Comparison of ENCODE assay signal across 35 cellular contexts in genomic region chr18:29313312-29313711, GRCh38.
A peak's percentile ranks its signal among the peaks of the same experiment; 100 is the strongest.
DNase-seq lines count a peak whose midpoint lies in the region; ATAC-seq, FAIRE-seq and TF ChIP-seq lines count a peak whose summit lies in the region.
"Had no signal": no experiment of that assay in that cellular context is flagged by ENCODE, and none has a peak within 500 bp of the region (broad histone marks: within the 10 kb centered on the region; RNA-seq: fewer than 3 reads in every experiment).

No MANE protein-coding gene starts in this region.

- no peak overlapping the region for H3K4ac ChIP-seq in trophoblast cell (ENCODE audit: low read depth, low read length)

- POLR2A ChIA-PET in A549 (lab: Yijun Ruan, JAX) (no interaction called here), HEK293 (lab: Yijun Ruan, JAX) (no interaction called here), WTC11 (lab: Charles Lee) (no interaction called here)

- H3K27ac ChIP-seq in A549 (no peak overlapping the region), HEK293 (ENCODE audit: extremely low read depth, low read depth, low read length) (no peak overlapping the region), trophoblast cell (ENCODE audit: low read depth, low read length) (no peak overlapping the region)
- H3K27ac ChIP-seq: 22Rv1; BLaER1; BLaER1 treated with 17β-estradiol and CSF1 and Interleukin-3, amounts not matched to agents 10 nM and 100 nM; C4-2B had no signal

- TF ChIP-seq RAD21 in A549 (conservative IDR thresholded peaks at IDR 0.05 in 1 of 2, IDR thresholded peaks at IDR 0.05 in 1 of 2): no peak

- no peak overlapping the region for H3K4me3 ChIP-seq in A549
- H3K4me3 ChIP-seq in HEK293 (ENCODE audit: low read depth, low read length): no peak overlapping the region
- H3K4me3 ChIP-seq in trophoblast cell (ENCODE audit: low read depth, low read length): no peak overlapping the region
- H3K4me3 ChIP-seq: BLaER1; BLaER1 treated with 17β-estradiol and CSF1 and Interleukin-3, amounts not matched to agents 10 nM and 100 nM had no signal

- H2AFZ ChIP-seq in trophoblast cell (ENCODE audit: insufficient read depth, low read length, poor library complexity): no peak overlapping the region

- CTCF ChIA-PET in A549 (lab: Yijun Ruan, JAX): no interaction called here
- CTCF ChIA-PET in HEK293 (lab: Yijun Ruan, JAX): no interaction called here
- CTCF ChIA-PET in WTC11 (lab: Charles Lee): no interaction called here

- TF ChIP-seq EP300 in A549 (IDR thresholded peaks at IDR 0.05): no peak

- H3K4me1 ChIP-seq in A549 (no peaks in the 10 kb centered on the region), HEK293 (ENCODE audit: control insufficient read depth, insufficient read depth, low read length) (peaks cover 7% of the 10 kb centered on the region; the same call in 1 of the 2 replicates), trophoblast cell (ENCODE audit: control insufficient read depth in 1 of 2, insufficient read depth in 2 of 2, low read length in 2 of 2) (no peaks in the 10 kb centered on the region)
- H3K4me1 ChIP-seq: BE2C; BLaER1; BLaER1 treated with 17β-estradiol and CSF1 and Interleukin-3, amounts not matched to agents 10 nM and 100 nM; Caco-2 had no signal

- no peak overlapping the region for H2BK5ac ChIP-seq in trophoblast cell (ENCODE audit: low read depth, low read length, poor library complexity)

- H3K9me3 Mint-ChIP-seq in WTC11: peaks cover 6% of the 10 kb centered on the region; the same call in 1 of the 2 replicates

- TF ChIP-seq CTCF in A549 (IDR thresholded peaks at IDR 0.05) (no peak), HEK293 (tag by site-specific recombination; IDR thresholded peaks at IDR 0.05) (no peak), WTC11 (IDR thresholded peaks at IDR 0.05) (no peak)

- no peaks in the 10 kb centered on the region for H3K4me1 Mint-ChIP-seq in WTC11
- H3K4me1 Mint-ChIP-seq in T-helper 17 cell: no peaks in the 10 kb centered on the region
- H3K4me1 Mint-ChIP-seq: B cell; CD14-positive monocyte; CD4-positive, alpha-beta memory T cell; CD8-positive, alpha-beta memory T cell had no signal

- H3K27me3 Mint-ChIP-seq in WTC11 (ENCODE audit: low read depth) (no peaks in the 10 kb centered on the region), T-helper 17 cell (no peaks in the 10 kb centered on the region)
- H3K27me3 Mint-ChIP-seq: B cell; CD4-positive, alpha-beta memory T cell; CD4-positive, alpha-beta T cell; CD4-positive, CD25-positive, alpha-beta regulatory T cell had no signal

- no peak for FAIRE-seq in A549 (lab: Jason Lieb, UNC)
- FAIRE-seq: A204.1 had no signal

- TF ChIP-seq POLR2A in A549 (IDR thresholded peaks at IDR 0.05; ENCODE audit: low read length): no peak

- H3K4me2 ChIP-seq in A549 (no peak overlapping the region), trophoblast cell (ENCODE audit: low read length) (no peak overlapping the region)
- H3K4me2 ChIP-seq: BLaER1; BLaER1 treated with 17β-estradiol and CSF1 and Interleukin-3, amounts not matched to agents 10 nM and 100 nM had no signal

- H4K12ac ChIP-seq in trophoblast cell (ENCODE audit: low read depth, low read length): no peak overlapping the region

- H3K27ac Mint-ChIP-seq in WTC11 (no peak overlapping the region), T-helper 17 cell (no peak overlapping the region)
- H3K27ac Mint-ChIP-seq: B cell; CD14-positive monocyte; CD4-positive, alpha-beta memory T cell; CD4-positive, alpha-beta T cell; CD4-positive, CD25-positive, alpha-beta regulatory T cell; CD8-positive, alpha-beta memory T cell; CD8-positive, alpha-beta T cell had no signal

- WGBS in A549 (ENCODE audit: missing lambda C conversion rate): 8% methylated on average over 1 of the region's 1 CpG
- no CpG with 5 or more reads among the region's 1 CpG for WGBS in trophoblast cell (ENCODE audit: extremely low coverage, insufficient coverage, insufficient read length)

- no peak overlapping the region for H2AK5ac ChIP-seq in trophoblast cell (ENCODE audit: low read length)

- no peaks in the 10 kb centered on the region for H3K27me3 ChIP-seq in trophoblast cell (ENCODE audit: insufficient read depth, low read length)
- H3K27me3 ChIP-seq: BE2C; BLaER1; BLaER1 treated with 17β-estradiol and CSF1 and Interleukin-3, amounts not matched to agents 10 nM and 100 nM had no signal

- H4K91ac ChIP-seq in trophoblast cell (ENCODE audit: low read depth, low read length): no peak overlapping the region

- H3K23ac ChIP-seq in trophoblast cell (ENCODE audit: low read length): peak overlapping the region; percentile 44

- H3K9me3 ChIP-seq in A549 (no peaks in the 10 kb centered on the region), HEK293 (ENCODE audit: control insufficient read depth, insufficient read depth, low read depth, low read length) (no peaks in the 10 kb centered on the region), trophoblast cell (ENCODE audit: insufficient read depth, low read depth, low read length) (peaks cover 2% of the 10 kb centered on the region), T-helper 17 cell (ENCODE audit: control insufficient read depth, low read length, poor library complexity, severe bottlenecking) (no peaks in the 10 kb centered on the region)
- H3K9me3 ChIP-seq: BE2C; BLaER1; BLaER1 treated with 17β-estradiol and CSF1 and Interleukin-3, amounts not matched to agents 10 nM and 100 nM; Caco-2 had no signal

- no peaks in the 10 kb centered on the region for H3K79me1 ChIP-seq in trophoblast cell (ENCODE audit: low read length)

- H2BK120ac ChIP-seq in trophoblast cell (ENCODE audit: insufficient read depth, low read length, poor library complexity): no peak overlapping the region

- no peak overlapping the region for H3K14ac ChIP-seq in trophoblast cell (ENCODE audit: low read length)

- no peaks in the 10 kb centered on the region for H3K36me3 ChIP-seq in HEK293 (ENCODE audit: control insufficient read depth in 2 of 2, insufficient read depth in 1 of 2, low read length in 2 of 2)
- H3K36me3 ChIP-seq in trophoblast cell (ENCODE audit: control insufficient read depth in 1 of 2, insufficient read depth in 2 of 2, low read length in 2 of 2): no peaks in the 10 kb centered on the region
- H3K36me3 ChIP-seq: BE2C; BLaER1; BLaER1 treated with 17β-estradiol and CSF1 and Interleukin-3, amounts not matched to agents 10 nM and 100 nM had no signal

- no peak overlapping the region for H3K9ac ChIP-seq in trophoblast cell (ENCODE audit: low read length)
- H3K9ac ChIP-seq: BLaER1; BLaER1 treated with 17β-estradiol and CSF1 and Interleukin-3, amounts not matched to agents 10 nM and 100 nM had no signal

- H2BK12ac ChIP-seq in trophoblast cell (ENCODE audit: low read length): no peak overlapping the region

- H4K8ac ChIP-seq in trophoblast cell (ENCODE audit: low read depth, low read length): no peak overlapping the region

- ATAC-seq in A549: no peak
- ATAC-seq in WTC11: no peak
- no peak for ATAC-seq in T-helper 17 cell
- no peak for ATAC-seq in HG02678 (IDR thresholded peaks at IDR 0.05; ENCODE audit: unreplicated experiment)
- ATAC-seq: CD8-positive, alpha-beta T cell had no signal

- no peak overlapping the region for H3K18ac ChIP-seq in trophoblast cell (ENCODE audit: low read length)

- H3K36me3 Mint-ChIP-seq in WTC11 (no peaks in the 10 kb centered on the region), T-helper 17 cell (ENCODE audit: low read depth) (no peaks in the 10 kb centered on the region)
- H3K36me3 Mint-ChIP-seq: CD14-positive monocyte; CD4-positive, alpha-beta memory T cell; CD4-positive, CD25-positive, alpha-beta regulatory T cell; CD8-positive, alpha-beta T cell had no signal

- DNase-seq in A549 (ENCODE audit: low read depth in 1 of 2, low spot score in 1 of 2) (no peak), WTC11 (ENCODE audit: low spot score) (no peak), trophoblast cell (no peak), glomerular visceral epithelial cell (ENCODE audit: extremely low spot score) (no peak), T-helper 17 cell (no peak), NCI-H748 (lab: John Stamatoyannopoulos, UW; ENCODE audit: unreplicated experiment) (no peak)
- DNase-seq: 8988T; ACHN; AML-193; BE2C; C1 segment of cervical spinal cord; Caco-2; Calu3; CD4-positive, alpha-beta memory T cell; CD4-positive, alpha-beta T cell; CD4-positive, CD25-positive, alpha-beta regulatory T cell; CD8-positive, alpha-beta memory T cell; CD8-positive, alpha-beta T cell; COR-L47; DMS 273 treated with DMSO at 0.1 percent for 48 hours; DMS153; DMS53; DMS79; DMS79 treated with DMSO at 0.1 percent for 48 hours; DND-41; EL had no signal

- no peaks in the 10 kb centered on the region for H3K79me2 ChIP-seq in trophoblast cell (ENCODE audit: control insufficient read depth, insufficient read depth, low read length, poor library complexity)

- H3K4me3 Mint-ChIP-seq in WTC11: no peak overlapping the region
- H3K4me3 Mint-ChIP-seq in T-helper 17 cell: no peak overlapping the region
- H3K4me3 Mint-ChIP-seq: B cell; CD14-positive monocyte; CD4-positive, alpha-beta memory T cell; CD4-positive, alpha-beta T cell; CD4-positive, CD25-positive, alpha-beta regulatory T cell; CD8-positive, alpha-beta memory T cell; CD8-positive, alpha-beta T cell had no signal

TF ChIP-seq in A549, 52 proteins besides CTCF, POLR2A, EP300 and RAD21:
- TF ChIP-seq MAZ (IDR thresholded peaks at IDR 0.05; ENCODE audit: borderline replicate concordance, low read depth, low read length): no peak
- TF ChIP-seq NFE2L2 (conservative IDR thresholded peaks at IDR 0.05; ENCODE audit: low read length): no peak
- no peak for TF ChIP-seq SMC3 (IDR thresholded peaks at IDR 0.05)
- TF ChIP-seq CHD2 (IDR thresholded peaks at IDR 0.05; ENCODE audit: low read length, partially characterized antibody): no peak
- TF ChIP-seq BHLHE40 (IDR thresholded peaks at IDR 0.05; ENCODE audit: low read depth, low read length): no peak
- peak; percentile 57 for TF ChIP-seq ZC3H11A (IDR thresholded peaks at IDR 0.05)

TF ChIP-seq in HEK293, 187 proteins besides CTCF, POLR2A, EP300 and RAD21 (continues in another document):
- TF ChIP-seq ZNF223 (tag by site-specific recombination; IDR thresholded peaks at IDR 0.05) (no peak), ZNF426 (tag by site-specific recombination; IDR thresholded peaks at IDR 0.05) (peak; percentile 67), ZFP3 (tag by site-specific recombination; IDR thresholded peaks at IDR 0.05; ENCODE audit: low read depth) (no peak), ZNF140 (tag by site-specific recombination; IDR thresholded peaks at IDR 0.05) (peak; percentile 64; the same call in 1 of the 2 replicates)

TF ChIP-seq in WTC11, 78 proteins besides CTCF, POLR2A, EP300 and RAD21 (continues in another document):
- no peak for TF ChIP-seq MYBL2 (CRISPR knock-in tag; IDR thresholded peaks at IDR 0.05)
